In genomic region chr2:81181845-81182244, GRCh38 we compare ENCODE assay signal across 35 cellular contexts.
"Had no signal": no experiment of that assay in that cellular context is flagged by ENCODE, and none has a peak within 500 bp of the region (broad histone marks: within the 10 kb centered on the region; RNA-seq: fewer than 3 reads in every experiment).

No MANE protein-coding gene starts in this region.

- DNase-seq: Karpas-422, Kasumi-1, MG63, MM.1S, MV-4-11, NCI-H1048, NCI-H1092, NCI-H1092 treated with DMSO at 0.1 percent for 48 hours, NCI-H1105, NCI-H1105 treated with DMSO at 0.1 percent for 48 hours, NCI-H1417, NCI-H1417 treated with DMSO at 0.1 percent for 48 hours, NCI-H1436, NCI-H1436 treated with DMSO at 0.1 percent for 48 hours, NCI-H146, NCI-H1694, NCI-H1694 treated with DMSO at 0.1 percent for 48 hours, NCI-H187, NCI-H187 treated with DMSO at 0.1 percent for 48 hours, NCI-H1930, NCI-H2029, NCI-H2029 treated with DMSO at 0.1 percent for 48 hours, NCI-H2081, NCI-H2081 treated with DMSO at 0.1 percent for 48 hours, NCI-H2107, NCI-H2171, NCI-H2171 treated with DMSO at 0.1 percent for 48 hours, NCI-H2227 treated with DMSO at 0.1 percent for 48 hours, NCI-H226, NCI-H345, NCI-H446, NCI-H446 treated with DMSO at 0.1 percent for 48 hours, NCI-H510A, NCI-H510A treated with DMSO at 0.1 percent for 48 hours, NCI-H524 had no signal

- H3K4me3 ChIP-seq: MG63 had no signal

- H3K27me3 ChIP-seq: MG63 had no signal

- H3K9me3 ChIP-seq: MG63 had no signal

- H3K36me3 ChIP-seq: MG63 had no signal
